Comparison of ENCODE assay signal across 1 cellular context in the genomic region with DNA sequence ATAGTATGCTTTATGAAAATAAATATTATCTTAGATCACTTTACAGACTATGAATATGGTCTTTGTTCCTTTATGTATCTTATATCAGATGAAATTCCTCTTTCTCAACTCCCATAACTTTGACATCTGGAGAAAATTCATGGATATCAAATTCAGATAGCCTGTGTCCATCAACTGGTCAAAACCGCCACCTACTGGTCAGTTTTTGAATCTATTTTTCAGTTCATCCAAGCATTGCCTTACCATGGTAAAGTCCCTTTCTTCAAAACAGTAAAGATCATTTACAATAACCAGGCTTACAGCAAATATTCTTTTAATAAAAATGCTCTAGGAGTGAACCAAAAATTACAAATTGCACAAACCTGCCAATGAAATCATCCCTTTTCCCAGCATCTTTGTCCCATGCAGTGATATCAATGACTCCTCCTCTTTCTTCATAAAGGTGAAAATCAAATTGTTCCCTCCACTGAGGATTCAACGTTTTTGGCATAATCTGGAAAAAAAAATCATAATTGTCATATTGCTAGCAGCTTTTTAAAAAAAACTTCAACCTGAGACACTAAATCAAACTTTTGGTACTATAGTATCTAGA.
TF ChIP-seq lines count a peak whose summit lies in the region.

No MANE protein-coding gene starts in this region.

TF ChIP-seq in H1, 55 proteins besides CTCF, POLR2A, EP300 and RAD21 (continued from another document):
- TF ChIP-seq, protein P1, sequence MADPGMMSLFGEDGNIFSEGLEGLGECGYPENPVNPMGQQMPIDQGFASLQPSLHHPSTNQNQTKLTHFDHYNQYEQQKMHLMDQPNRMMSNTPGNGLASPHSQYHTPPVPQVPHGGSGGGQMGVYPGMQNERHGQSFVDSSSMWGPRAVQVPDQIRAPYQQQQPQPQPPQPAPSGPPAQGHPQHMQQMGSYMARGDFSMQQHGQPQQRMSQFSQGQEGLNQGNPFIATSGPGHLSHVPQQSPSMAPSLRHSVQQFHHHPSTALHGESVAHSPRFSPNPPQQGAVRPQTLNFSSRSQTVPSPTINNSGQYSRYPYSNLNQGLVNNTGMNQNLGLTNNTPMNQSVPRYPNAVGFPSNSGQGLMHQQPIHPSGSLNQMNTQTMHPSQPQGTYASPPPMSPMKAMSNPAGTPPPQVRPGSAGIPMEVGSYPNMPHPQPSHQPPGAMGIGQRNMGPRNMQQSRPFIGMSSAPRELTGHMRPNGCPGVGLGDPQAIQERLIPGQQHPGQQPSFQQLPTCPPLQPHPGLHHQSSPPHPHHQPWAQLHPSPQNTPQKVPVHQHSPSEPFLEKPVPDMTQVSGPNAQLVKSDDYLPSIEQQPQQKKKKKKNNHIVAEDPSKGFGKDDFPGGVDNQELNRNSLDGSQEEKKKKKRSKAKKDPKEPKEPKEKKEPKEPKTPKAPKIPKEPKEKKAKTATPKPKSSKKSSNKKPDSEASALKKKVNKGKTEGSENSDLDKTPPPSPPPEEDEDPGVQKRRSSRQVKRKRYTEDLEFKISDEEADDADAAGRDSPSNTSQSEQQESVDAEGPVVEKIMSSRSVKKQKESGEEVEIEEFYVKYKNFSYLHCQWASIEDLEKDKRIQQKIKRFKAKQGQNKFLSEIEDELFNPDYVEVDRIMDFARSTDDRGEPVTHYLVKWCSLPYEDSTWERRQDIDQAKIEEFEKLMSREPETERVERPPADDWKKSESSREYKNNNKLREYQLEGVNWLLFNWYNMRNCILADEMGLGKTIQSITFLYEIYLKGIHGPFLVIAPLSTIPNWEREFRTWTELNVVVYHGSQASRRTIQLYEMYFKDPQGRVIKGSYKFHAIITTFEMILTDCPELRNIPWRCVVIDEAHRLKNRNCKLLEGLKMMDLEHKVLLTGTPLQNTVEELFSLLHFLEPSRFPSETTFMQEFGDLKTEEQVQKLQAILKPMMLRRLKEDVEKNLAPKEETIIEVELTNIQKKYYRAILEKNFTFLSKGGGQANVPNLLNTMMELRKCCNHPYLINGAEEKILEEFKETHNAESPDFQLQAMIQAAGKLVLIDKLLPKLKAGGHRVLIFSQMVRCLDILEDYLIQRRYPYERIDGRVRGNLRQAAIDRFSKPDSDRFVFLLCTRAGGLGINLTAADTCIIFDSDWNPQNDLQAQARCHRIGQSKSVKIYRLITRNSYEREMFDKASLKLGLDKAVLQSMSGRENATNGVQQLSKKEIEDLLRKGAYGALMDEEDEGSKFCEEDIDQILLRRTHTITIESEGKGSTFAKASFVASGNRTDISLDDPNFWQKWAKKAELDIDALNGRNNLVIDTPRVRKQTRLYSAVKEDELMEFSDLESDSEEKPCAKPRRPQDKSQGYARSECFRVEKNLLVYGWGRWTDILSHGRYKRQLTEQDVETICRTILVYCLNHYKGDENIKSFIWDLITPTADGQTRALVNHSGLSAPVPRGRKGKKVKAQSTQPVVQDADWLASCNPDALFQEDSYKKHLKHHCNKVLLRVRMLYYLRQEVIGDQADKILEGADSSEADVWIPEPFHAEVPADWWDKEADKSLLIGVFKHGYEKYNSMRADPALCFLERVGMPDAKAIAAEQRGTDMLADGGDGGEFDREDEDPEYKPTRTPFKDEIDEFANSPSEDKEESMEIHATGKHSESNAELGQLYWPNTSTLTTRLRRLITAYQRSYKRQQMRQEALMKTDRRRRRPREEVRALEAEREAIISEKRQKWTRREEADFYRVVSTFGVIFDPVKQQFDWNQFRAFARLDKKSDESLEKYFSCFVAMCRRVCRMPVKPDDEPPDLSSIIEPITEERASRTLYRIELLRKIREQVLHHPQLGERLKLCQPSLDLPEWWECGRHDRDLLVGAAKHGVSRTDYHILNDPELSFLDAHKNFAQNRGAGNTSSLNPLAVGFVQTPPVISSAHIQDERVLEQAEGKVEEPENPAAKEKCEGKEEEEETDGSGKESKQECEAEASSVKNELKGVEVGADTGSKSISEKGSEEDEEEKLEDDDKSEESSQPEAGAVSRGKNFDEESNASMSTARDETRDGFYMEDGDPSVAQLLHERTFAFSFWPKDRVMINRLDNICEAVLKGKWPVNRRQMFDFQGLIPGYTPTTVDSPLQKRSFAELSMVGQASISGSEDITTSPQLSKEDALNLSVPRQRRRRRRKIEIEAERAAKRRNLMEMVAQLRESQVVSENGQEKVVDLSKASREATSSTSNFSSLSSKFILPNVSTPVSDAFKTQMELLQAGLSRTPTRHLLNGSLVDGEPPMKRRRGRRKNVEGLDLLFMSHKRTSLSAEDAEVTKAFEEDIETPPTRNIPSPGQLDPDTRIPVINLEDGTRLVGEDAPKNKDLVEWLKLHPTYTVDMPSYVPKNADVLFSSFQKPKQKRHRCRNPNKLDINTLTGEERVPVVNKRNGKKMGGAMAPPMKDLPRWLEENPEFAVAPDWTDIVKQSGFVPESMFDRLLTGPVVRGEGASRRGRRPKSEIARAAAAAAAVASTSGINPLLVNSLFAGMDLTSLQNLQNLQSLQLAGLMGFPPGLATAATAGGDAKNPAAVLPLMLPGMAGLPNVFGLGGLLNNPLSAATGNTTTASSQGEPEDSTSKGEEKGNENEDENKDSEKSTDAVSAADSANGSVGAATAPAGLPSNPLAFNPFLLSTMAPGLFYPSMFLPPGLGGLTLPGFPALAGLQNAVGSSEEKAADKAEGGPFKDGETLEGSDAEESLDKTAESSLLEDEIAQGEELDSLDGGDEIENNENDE (IDR thresholded peaks at IDR 0.05; ENCODE audit: insufficient replicate concordance, low read length), result no peak
- TF ChIP-seq SIX5 (IDR thresholded peaks at IDR 0.05; ENCODE audit: low read depth, low read length), result no peak
- no peak for TF ChIP-seq CHD1 (IDR thresholded peaks at IDR 0.05; ENCODE audit: low read depth, low read length)
- TF ChIP-seq, protein P2, sequence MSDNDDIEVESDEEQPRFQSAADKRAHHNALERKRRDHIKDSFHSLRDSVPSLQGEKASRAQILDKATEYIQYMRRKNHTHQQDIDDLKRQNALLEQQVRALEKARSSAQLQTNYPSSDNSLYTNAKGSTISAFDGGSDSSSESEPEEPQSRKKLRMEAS (IDR thresholded peaks at IDR 0.05), result no peak
- TF ChIP-seq, protein P3, sequence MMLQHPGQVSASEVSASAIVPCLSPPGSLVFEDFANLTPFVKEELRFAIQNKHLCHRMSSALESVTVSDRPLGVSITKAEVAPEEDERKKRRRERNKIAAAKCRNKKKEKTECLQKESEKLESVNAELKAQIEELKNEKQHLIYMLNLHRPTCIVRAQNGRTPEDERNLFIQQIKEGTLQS (IDR thresholded peaks at IDR 0.05; ENCODE audit: insufficient read depth, low read depth, low read length), result no peak
- TF ChIP-seq RFX5 (IDR thresholded peaks at IDR 0.05; ENCODE audit: borderline replicate concordance, low read depth, low read length), result no peak
- no peak for TF ChIP-seq SP4 (IDR thresholded peaks at IDR 0.05; ENCODE audit: low read length)
- no peak for TF ChIP-seq ASH2L (IDR thresholded peaks at IDR 0.05; ENCODE audit: low read length)
- TF ChIP-seq ZNF274 (IDR thresholded peaks at IDR 0.05; ENCODE audit: borderline replicate concordance, extremely low read depth, low read length), result no peak
- TF ChIP-seq SIN3A (conservative IDR thresholded peaks at IDR 0.05 in 1 of 2, IDR thresholded peaks at IDR 0.05 in 1 of 2; ENCODE audit: low read depth in 1 of 2, low read length in 2 of 2), result no peak
- no peak for TF ChIP-seq JUN (IDR thresholded peaks at IDR 0.05; ENCODE audit: low read depth, low read length)
- no peak for TF ChIP-seq TCF12 (IDR thresholded peaks at IDR 0.05; ENCODE audit: low read depth, low read length)
- TF ChIP-seq, protein P4, sequence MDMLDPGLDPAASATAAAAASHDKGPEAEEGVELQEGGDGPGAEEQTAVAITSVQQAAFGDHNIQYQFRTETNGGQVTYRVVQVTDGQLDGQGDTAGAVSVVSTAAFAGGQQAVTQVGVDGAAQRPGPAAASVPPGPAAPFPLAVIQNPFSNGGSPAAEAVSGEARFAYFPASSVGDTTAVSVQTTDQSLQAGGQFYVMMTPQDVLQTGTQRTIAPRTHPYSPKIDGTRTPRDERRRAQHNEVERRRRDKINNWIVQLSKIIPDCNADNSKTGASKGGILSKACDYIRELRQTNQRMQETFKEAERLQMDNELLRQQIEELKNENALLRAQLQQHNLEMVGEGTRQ (IDR thresholded peaks at IDR 0.05; ENCODE audit: low read length), result no peak
- no peak for TF ChIP-seq CHD2 (IDR thresholded peaks at IDR 0.05; ENCODE audit: low read length)
- no peak for TF ChIP-seq EZH2 (IDR thresholded peaks at IDR 0.05; ENCODE audit: low read depth, low read length, severe bottlenecking)
